13 cellular contexts compared by ENCODE assay signal in genomic region chr6:43990275-43990626, GRCh38.
DNase-seq lines count a peak whose midpoint lies in the region; ATAC-seq lines count a peak whose summit lies in the region.
"Had no signal": no experiment of that assay in that cellular context is flagged by ENCODE, and none has a peak within 500 bp of the region (broad histone marks: within the 10 kb centered on the region; RNA-seq: fewer than 3 reads in every experiment).

No MANE protein-coding gene starts in this region.

- no peaks in the 10 kb centered on the region for H3K9me3 ChIP-seq in NT2/D1 (ENCODE audit: insufficient read depth, low read length)
- H3K9me3 ChIP-seq: pancreas had no signal

- peaks cover 3% of the 10 kb centered on the region for H3K4me1 Mint-ChIP-seq in activated naive CD8-positive, alpha-beta T cell treated with anti-CD3 and anti-CD28 coated beads, Interleukin-2, amount 50 U/mL, for 24 hours

- H3K36me3 ChIP-seq in NT2/D1 (ENCODE audit: insufficient read depth, insufficient read length, low read length) (no peaks in the 10 kb centered on the region), rectal smooth muscle tissue (ENCODE audit: control insufficient read depth, insufficient read depth, low read length) (no peaks in the 10 kb centered on the region)
- H3K36me3 ChIP-seq: pancreas had no signal

- intact Hi-C loops in Right ventricle myocardium superior (cut with DNase I) = no loop called here

- no peak overlapping the region for H3K4me3 ChIP-seq in NT2/D1 (ENCODE audit: insufficient read length, low read depth)
- H3K4me3 ChIP-seq in rectal smooth muscle tissue (ENCODE audit: low read length) = no peak overlapping the region
- H3K4me3 ChIP-seq: pancreas had no signal

- in situ Hi-C loops in Caki2 (cut with HindIII; ENCODE audit: low pct_unique_long_range_greater_than_20kb, low sequenced_read_pairs) = loop anchor here (10.0 kb wide), 1 partner anchor 95 kb away; no protein-coding TSS in a partner anchor

- no peak overlapping the region for H3K27ac Mint-ChIP-seq in activated naive CD8-positive, alpha-beta T cell treated with anti-CD3 and anti-CD28 coated beads, Interleukin-2, amount 50 U/mL, for 24 hours

- H3K4me1 ChIP-seq in NT2/D1 (ENCODE audit: insufficient read depth, insufficient read length) = peaks cover 17% of the 10 kb centered on the region
- H3K4me1 ChIP-seq in rectal smooth muscle tissue (ENCODE audit: control insufficient read depth, insufficient read depth, low read length) = peaks cover 19% of the 10 kb centered on the region

- no peak overlapping the region for H3K4me3 Mint-ChIP-seq in activated naive CD8-positive, alpha-beta T cell treated with anti-CD3 and anti-CD28 coated beads, Interleukin-2, amount 50 U/mL, for 24 hours

- peak overlapping the region; percentile 76 for H3K27ac ChIP-seq in rectal smooth muscle tissue (ENCODE audit: low read depth, low read length)

- H3K9me3 Mint-ChIP-seq in activated naive CD8-positive, alpha-beta T cell treated with anti-CD3 and anti-CD28 coated beads, Interleukin-2, amount 50 U/mL, for 24 hours = no peaks in the 10 kb centered on the region

- peaks cover 3% of the 10 kb centered on the region for H3K27me3 Mint-ChIP-seq in activated naive CD8-positive, alpha-beta T cell treated with anti-CD3 and anti-CD28 coated beads, Interleukin-2, amount 50 U/mL, for 24 hours

- peak; percentile 58 for DNase-seq in Caki2 (ENCODE audit: low read depth)
- no peak for DNase-seq in NT2/D1 (ENCODE audit: low read depth, low spot score)
- DNase-seq in Right ventricle myocardium superior = peak; percentile 49
- DNase-seq in activated naive CD8-positive, alpha-beta T cell treated with anti-CD3 and anti-CD28 coated beads, Interleukin-2, amount 50 U/mL, for 24 hours = no peak
- DNase-seq: activated CD8-positive, alpha-beta memory T cell treated with anti-CD3 and anti-CD28 coated beads, Interleukin-2, amount 50 U/mL, for 48 hours; islet precursor cell; NCI-H1694; stimulated activated CD4-positive, alpha-beta T cell treated with anti-CD3 and anti-CD28 coated beads, Interleukin-4, amount 100 ng/mL, for 4 hours had no signal

- peaks cover 3% of the 10 kb centered on the region for H3K27me3 ChIP-seq in NT2/D1 (ENCODE audit: insufficient read depth, insufficient read length)
- no peaks in the 10 kb centered on the region for H3K27me3 ChIP-seq in rectal smooth muscle tissue (ENCODE audit: control insufficient read depth, insufficient read depth, low read length)
- H3K27me3 ChIP-seq: pancreas had no signal

- ATAC-seq in Right ventricle myocardium superior (ENCODE audit: poor library complexity) = peak; percentile 65
- ATAC-seq in HG03565 (IDR thresholded peaks at IDR 0.05; ENCODE audit: unreplicated experiment) = no peak
- no peak for ATAC-seq in GM19463 (IDR thresholded peaks at IDR 0.05; ENCODE audit: unreplicated experiment)
- no peak for ATAC-seq in activated naive CD8-positive, alpha-beta T cell treated with anti-CD3 and anti-CD28 coated beads, Interleukin-2, amount 50 U/mL, for 24 hours
- ATAC-seq in GM19035 (IDR thresholded peaks at IDR 0.05; ENCODE audit: unreplicated experiment) = no peak

- H3K9ac ChIP-seq in NT2/D1 (ENCODE audit: insufficient read length, low read depth) = peak overlapping the region; percentile 44
- no peak overlapping the region for H3K9ac ChIP-seq in rectal smooth muscle tissue (ENCODE audit: low read length)

- H3K36me3 Mint-ChIP-seq in activated naive CD8-positive, alpha-beta T cell treated with anti-CD3 and anti-CD28 coated beads, Interleukin-2, amount 50 U/mL, for 24 hours (ENCODE audit: low read depth) = no peaks in the 10 kb centered on the region

Comparison
In these comparisons a context has a peak if more than half of its experiments do, and no peak if none do; other contexts are left out.
1. DNase-seq: peak in Caki2 (single experiment) and Right ventricle myocardium superior (single experiment); none in NT2/D1 (single experiment) and activated naive CD8-positive, alpha-beta T cell treated with anti-CD3 and anti-CD28 coated beads, Interleukin-2, amount 50 U/mL, for 24 hours (single experiment).